6 cellular contexts compared by ENCODE assay signal in the genomic region with DNA sequence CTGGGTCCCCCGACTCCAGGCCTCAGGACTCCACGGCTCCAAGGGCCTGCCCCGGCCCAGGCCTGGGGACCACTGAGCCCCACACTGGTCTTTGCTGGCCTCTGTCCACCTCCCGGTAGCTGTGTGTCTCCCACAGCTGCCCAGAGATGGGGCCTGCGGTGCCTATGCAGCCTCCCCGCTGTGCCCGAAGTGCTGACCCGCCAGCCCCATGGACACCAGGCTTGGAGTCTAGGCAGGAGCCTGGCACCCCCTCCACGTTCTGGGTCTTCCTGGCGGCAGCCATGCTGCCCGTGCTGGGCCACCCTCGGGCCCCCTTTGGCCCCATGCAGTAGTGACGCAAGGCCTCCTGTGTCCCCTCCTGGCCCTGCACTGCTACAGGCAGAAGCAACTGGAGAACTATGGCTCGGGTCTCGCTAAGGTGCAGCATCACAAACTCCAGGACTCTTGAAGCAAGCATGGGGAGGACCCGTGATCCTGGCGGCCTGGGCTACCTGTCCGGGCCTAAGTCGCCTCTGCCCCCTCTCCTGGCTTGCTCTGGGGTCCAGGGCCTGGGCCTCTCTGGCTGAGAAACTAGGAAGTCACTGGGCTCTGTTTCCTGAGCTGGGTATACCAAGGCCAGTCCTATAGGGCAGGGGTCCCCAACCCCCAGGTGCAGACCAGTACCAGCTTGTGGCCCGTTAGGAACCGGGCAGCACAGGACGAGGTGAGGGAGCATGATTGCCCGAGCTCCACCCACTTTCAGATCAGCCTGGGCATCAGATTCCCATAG. TPM values are rescaled to one million over a fixed set of nuclear protein-coding genes. Genes with fewer than 3 reads are reported as not detected.
A peak's percentile ranks its signal among the peaks of the same experiment; 100 is the strongest.
DNase-seq lines count a peak whose midpoint lies in the region; ATAC-seq, FAIRE-seq and TF ChIP-seq lines count a peak whose summit lies in the region.

No MANE protein-coding gene starts in this region.

- peaks cover 0 to 14% (median 3%) of the 10 kb centered on the region in 5 donors for H3K36me3 Mint-ChIP-seq in naive thymus-derived CD4-positive, alpha-beta T cell

- H3K79me2 ChIP-seq in GM12878 (ENCODE audit: control insufficient read depth, insufficient read depth, low read length): peaks cover 24% of the 10 kb centered on the region

- peak overlapping the region; percentile 92 for H3K27ac ChIP-seq in GM12878 (ENCODE audit: control insufficient read depth, insufficient read depth)
- H3K27ac ChIP-seq in naive thymus-derived CD4-positive, alpha-beta T cell (ENCODE audit: low read depth, low read length): peak overlapping the region; percentile 100

- RAD21 ChIA-PET in GM12878 (lab: Charles Lee; ENCODE audit: unreplicated experiment): interaction anchor here (1.1 to 1.8 kb wide), 5 partner anchors 11 to 312 kb away, joined by 3 to 7 read pairs (median 5); partner anchors contain the start of gene IDUA

- no peak for TF ChIP-seq RAD21 in GM12878 (IDR thresholded peaks at IDR 0.05; ENCODE audit: insufficient read depth, low read depth, low read length)

- FAIRE-seq in GM12878 (lab: Jason Lieb, UNC): peak; percentile 23

- POLR2A ChIA-PET in GM12878 (lab: Charles Lee): interaction anchor here (0.9 to 2.6 kb wide), 6 partner anchors 11 to 107 kb away, joined by 3 to 14 read pairs (median 7); no protein-coding TSS in a partner anchor
- POLR2A ChIA-PET in naive thymus-derived CD4-positive, alpha-beta T cell (lab: Charles Lee): interaction anchor here (0.7 to 3.4 kb wide), 6 partner anchors 12 to 551 kb away, joined by 3 to 46 read pairs (median 3); partner anchors contain the start of gene ZNF718

- H3K4me3 Mint-ChIP-seq in naive thymus-derived CD4-positive, alpha-beta T cell: peak overlapping the region; percentile 84 to 92 (median 88)

- H3K27ac Mint-ChIP-seq in naive thymus-derived CD4-positive, alpha-beta T cell: peak overlapping the region in 8 of 9 donors; percentile 47 to 91 (median 88)

- TF ChIP-seq EP300 in GM12878 (IDR thresholded peaks at IDR 0.05; ENCODE audit: borderline replicate concordance in 1 of 2, control insufficient read depth in 1 of 2, low read depth in 2 of 2, low read length in 2 of 2): no peak

- BruUV-seq in GM12878 (replicated peaks; lab: Mats Ljungman, UMichigan): no TSS peak

- peak overlapping the region; percentile 95 for H3K9ac ChIP-seq in GM12878 (ENCODE audit: control insufficient read depth, insufficient read depth, low read length)

- CTCF ChIA-PET in GM12878 (lab: Yijun Ruan, JAX): interaction anchor here (0.6 to 2.3 kb wide), 9 partner anchors 9 to 346 kb away, joined by 3 to 8 read pairs (median 4); partner anchors contain the start of gene IDUA
- CTCF ChIA-PET in naive thymus-derived CD4-positive, alpha-beta T cell (lab: Charles Lee): interaction anchor here (0.6 to 1.2 kb wide), 2 partner anchors 15 to 170 kb away, joined by 3 read pairs; no protein-coding TSS in a partner anchor

- no peak for TF ChIP-seq CTCF in GM12878 (IDR thresholded peaks at IDR 0.05 in 2 of 3, conservative IDR thresholded peaks at IDR 0.05 in 1 of 3; ENCODE audit: control insufficient read depth in 2 of 3, extremely low read depth in 1 of 3, insufficient read depth in 1 of 3, low read depth in 3 of 3, low read length in 3 of 3)

- intact Hi-C loops in GM12878 (cut with micrococcal nuclease; ENCODE audit: unreplicated experiment): loop anchor here (2.0 to 10.0 kb wide), 4 partner anchors 24 to 430 kb away; partner anchors contain the start of genes GAK and TMEM175
- intact Hi-C loops in naive thymus-derived CD4-positive, alpha-beta T cell (cut with micrococcal nuclease): loop anchor here (2.0 to 10.0 kb wide), 6 partner anchors 176 to 672 kb away; partner anchors contain the start of genes UVSSA (in 2 of the 2), FGFRL1 (in 1 of the 2), GAK (in 1 of the 2) and PIGG (in 1 of the 2)

- peak; percentile 31 for DNase-seq in stimulated activated CD4-positive, alpha-beta T cell treated with anti-CD3 and anti-CD28 coated beads, Interleukin-15, amount 100 ng/mL, for 24 hours
- no peak for DNase-seq in stimulated activated CD4-positive, alpha-beta T cell treated with anti-CD3 and anti-CD28 coated beads, Interleukin-2, amount 100 ng/mL, for 48 hours
- DNase-seq in GM12878 (ENCODE audit: low read depth, low spot score) (no peak), NCI-H1105 (lab: John Stamatoyannopoulos, UW) (no peak), Ammon's horn (ENCODE audit: low spot score) (no peak)
- peak in 1 of 9 donors; percentile 19 for DNase-seq in naive thymus-derived CD4-positive, alpha-beta T cell

- peaks cover 30% of the 10 kb centered on the region for H3K4me1 ChIP-seq in GM12878 (ENCODE audit: control insufficient read depth, insufficient read depth, low read length)
- peaks cover 7 to 16% of the 10 kb centered on the region in 2 donors for H3K4me1 ChIP-seq in naive thymus-derived CD4-positive, alpha-beta T cell (ENCODE audit: control insufficient read depth in 2 of 2, insufficient read depth in 2 of 2, low read length in 2 of 2)

- no peaks in the 10 kb centered on the region for H3K27me3 ChIP-seq in GM12878 (replicated peaks in 1 of 2; ENCODE audit: control insufficient read depth in 2 of 2, insufficient read depth in 2 of 2, low read length in 1 of 2)
- H3K27me3 ChIP-seq in naive thymus-derived CD4-positive, alpha-beta T cell (ENCODE audit: control insufficient read depth in 2 of 2, insufficient read depth in 2 of 2, low read length in 2 of 2): peaks cover 0 to under 1% of the 10 kb centered on the region in 2 donors

- peak overlapping the region; percentile 85 for H3K4me3 ChIP-seq in GM12878
- H3K4me3 ChIP-seq in naive thymus-derived CD4-positive, alpha-beta T cell (ENCODE audit: low read length): peak overlapping the region; percentile 88

- in situ Hi-C loops in GM12878 (cut with MboI): no loop called here

- peak overlapping the region; percentile 49; the same call in 1 of the 2 replicates for H2AFZ ChIP-seq in GM12878 (ENCODE audit: control insufficient read depth, low read depth, low read length)

- H3K4me2 ChIP-seq in GM12878 (ENCODE audit: control insufficient read depth, insufficient read depth): peak overlapping the region; percentile 96

- H4K20me1 ChIP-seq in GM12878 (ENCODE audit: control insufficient read depth, insufficient read depth): no peaks in the 10 kb centered on the region

- H3K9me3 ChIP-seq in GM12878 (replicated peaks; ENCODE audit: control insufficient read depth, insufficient read depth, low read length): no peaks in the 10 kb centered on the region
- H3K9me3 ChIP-seq in naive thymus-derived CD4-positive, alpha-beta T cell (ENCODE audit: control insufficient read depth in 2 of 3, low read length in 3 of 3): no peaks in the 10 kb centered on the region

- TF ChIP-seq POLR2A in GM12878 (IDR thresholded peaks at IDR 0.05; ENCODE audit: low read depth, low read length): no peak

- peak; percentile 22 for ATAC-seq in GM12878
- no peak for ATAC-seq in naive thymus-derived CD4-positive, alpha-beta T cell

- SMC1A ChIA-PET in GM12878 (lab: Charles Lee; ENCODE audit: uncharacterized antibody, unreplicated experiment): interaction anchor here (1.3 to 1.5 kb wide), 2 partner anchors 24 to 105 kb away, joined by 3 read pairs; no protein-coding TSS in a partner anchor

- 23% methylated on average over 23 of the region's 23 CpGs for WGBS in GM12878 (ENCODE audit: insufficient coverage, insufficient replicate concordance, low lambda C conversion rate, missing lambda C conversion rate)

- no peaks in the 10 kb centered on the region for H3K27me3 Mint-ChIP-seq in naive thymus-derived CD4-positive, alpha-beta T cell

- peaks cover 7 to 15% (median 8%) of the 10 kb centered on the region in 7 donors for H3K4me1 Mint-ChIP-seq in naive thymus-derived CD4-positive, alpha-beta T cell

- H3K9me3 Mint-ChIP-seq in naive thymus-derived CD4-positive, alpha-beta T cell: no peaks in the 10 kb centered on the region

- peaks cover 6 to 7% of the 10 kb centered on the region in 2 experiments for H3K36me3 ChIP-seq in GM12878 (ENCODE audit: control insufficient read depth in 2 of 2, insufficient read depth in 2 of 2, low read length in 1 of 2)
- H3K36me3 ChIP-seq in naive thymus-derived CD4-positive, alpha-beta T cell (ENCODE audit: control insufficient read depth in 2 of 3, insufficient read depth in 3 of 3, low read length in 3 of 3): peaks cover 6 to 29% (median 7%) of the 10 kb centered on the region in 3 experiments

RNA-seq across cellular contexts. Expression of gene MYL5, which starts 0.9 kb away (rescaled TPM):
- total RNA-seq in GM12878 (2013; cell fraction: nucleolus; rRNA removed): 31.7 and 32.8 TPM in 2 replicates
- total RNA-seq in GM12878 (2014; rRNA removed): 7.5 and 10.8 TPM in 2 replicates
- total RNA-seq in GM12878 (2014; rRNA removed; fragmentation: Illumina TruSeq; extraction: Trizol): 5.9 and 7.0 TPM in 2 replicates
- total RNA-seq in GM12878 (2021): 12.0 and 13.8 TPM in 2 replicates
- polyA plus RNA-seq in GM12878 (2011; ENCODE audit: low read depth): 15.5 TPM
- polyA plus RNA-seq in GM12878 (2011; rRNA removed): 8.2 and 13.6 TPM in 2 replicates
- polyA plus RNA-seq in GM12878 (2011; cell fraction: cytosol; rRNA removed): 11.3 and 13.3 TPM in 2 replicates
- polyA plus RNA-seq in GM12878 (2011; cell fraction: nucleus; rRNA removed): 42.0 and 46.7 TPM in 2 replicates
- 22.6 and 23.9 TPM in 2 replicates for polyA plus RNA-seq in GM12878 (2012)
- polyA plus RNA-seq in GM12878 (2014; fragmentation: Illumina TruSeq; extraction: Trizol): 3.3 and 6.1 TPM in 2 replicates
- polyA plus RNA-seq in GM12878 (2014; fragmentation: Nextera tagmentation; extraction: Ambion mirVana): 1 to 10 TPM; 1.2 to 3.9 TPM
- 8.7 and 11.9 TPM in 2 replicates for polyA plus RNA-seq in GM12878 (2014; rRNA removed)
- 1 to 10 TPM; 6.6 to 7.8 TPM for polyA plus RNA-seq in GM12878 (2016; fragmentation: Nextera tagmentation; extraction: Ambion mirVana)
- 5.0 and 11.4 TPM in 2 replicates for polyA minus RNA-seq in GM12878 (2011; rRNA and poly(A)+ RNA removed)
- polyA minus RNA-seq in GM12878 (2011; cell fraction: cytosol; rRNA and poly(A)+ RNA removed): 3.4 and 5.7 TPM in 2 replicates
- polyA minus RNA-seq in GM12878 (2011; cell fraction: nucleus; rRNA and poly(A)+ RNA removed): 16.8 and 27.2 TPM in 2 replicates
- total RNA-seq in naive thymus-derived CD4-positive, alpha-beta T cell: 10 to 100 TPM; 19.9 to 32.7 (median 23.8) TPM
- 1 to 10 TPM; 5.8 to 7.1 TPM for polyA plus RNA-seq in naive thymus-derived CD4-positive, alpha-beta T cell

RNA-seq across cellular contexts. Expression of gene ATP5ME, which starts 1.1 kb away (rescaled TPM):
- total RNA-seq in GM12878 (2013; cell fraction: nucleolus; rRNA removed): 11.1 and 11.3 TPM in 2 replicates
- 406 and 453 TPM in 2 replicates for total RNA-seq in GM12878 (2014; rRNA removed)
- 565 and 627 TPM in 2 replicates for total RNA-seq in GM12878 (2014; rRNA removed; fragmentation: Illumina TruSeq; extraction: Trizol)
- 279 and 323 TPM in 2 replicates for total RNA-seq in GM12878 (2021)
- polyA plus RNA-seq in GM12878 (2011; ENCODE audit: low read depth): 98.1 TPM
- 350 and 373 TPM in 2 replicates for polyA plus RNA-seq in GM12878 (2011; rRNA removed)
- polyA plus RNA-seq in GM12878 (2011; cell fraction: cytosol; rRNA removed): 609 and 754 TPM in 2 replicates
- polyA plus RNA-seq in GM12878 (2011; cell fraction: nucleus; rRNA removed): 195 and 199 TPM in 2 replicates
- 765 and 1,112 TPM in 2 replicates for polyA plus RNA-seq in GM12878 (2012)
- 77.3 and 359 TPM in 2 replicates for polyA plus RNA-seq in GM12878 (2014; fragmentation: Illumina TruSeq; extraction: Trizol)
- polyA plus RNA-seq in GM12878 (2014; fragmentation: Nextera tagmentation; extraction: Ambion mirVana): 1,000 to 10,000 TPM; 1,956 to 2,374 TPM
- 388 and 500 TPM in 2 replicates for polyA plus RNA-seq in GM12878 (2014; rRNA removed)
- 1,000 to 10,000 TPM in 1 of 2 experiments, 100 to 1,000 TPM in 1; 997 to 1,034 TPM for polyA plus RNA-seq in GM12878 (2016; fragmentation: Nextera tagmentation; extraction: Ambion mirVana)
- polyA minus RNA-seq in GM12878 (2011; rRNA and poly(A)+ RNA removed): 105 and 133 TPM in 2 replicates
- polyA minus RNA-seq in GM12878 (2011; cell fraction: cytosol; rRNA and poly(A)+ RNA removed): 46.8 and 58.4 TPM in 2 replicates
- 24.5 and 32.9 TPM in 2 replicates for polyA minus RNA-seq in GM12878 (2011; cell fraction: nucleus; rRNA and poly(A)+ RNA removed)
- total RNA-seq in naive thymus-derived CD4-positive, alpha-beta T cell: 100 to 1,000 TPM; 115 to 183 (median 123) TPM
- polyA plus RNA-seq in naive thymus-derived CD4-positive, alpha-beta T cell: 100 to 1,000 TPM; 306 to 404 TPM

RNA-seq across cellular contexts. Expression of gene SLC49A3, which starts 13.7 kb away (rescaled TPM):
- total RNA-seq in GM12878 (2013; cell fraction: nucleolus; rRNA removed): not detected in 2 replicates
- total RNA-seq in GM12878 (2014; rRNA removed) (0.17 and 0.22 TPM in 2 replicates), GM12878 (2014; rRNA removed; fragmentation: Illumina TruSeq; extraction: Trizol) (not detected in 2 replicates), GM12878 (2021) (0.74 and 0.85 TPM in 2 replicates)
- not detected for polyA plus RNA-seq in GM12878 (2011; ENCODE audit: low read depth)
- polyA plus RNA-seq in GM12878 (2011; rRNA removed) (not detected in 2 replicates), GM12878 (2014; fragmentation: Illumina TruSeq; extraction: Trizol) (0.09 TPM in 1 of 2 replicates, not detected in the other), GM12878 (2014; fragmentation: Nextera tagmentation; extraction: Ambion mirVana) (not detected), GM12878 (2014; rRNA removed) (0.09 and 0.24 TPM in 2 replicates), GM12878 (2016; fragmentation: Nextera tagmentation; extraction: Ambion mirVana) (under 1 TPM; 0.14 to 0.19 TPM)
- polyA plus RNA-seq in GM12878 (2011; cell fraction: cytosol; rRNA removed): not detected in 2 replicates
- not detected in 2 replicates for polyA plus RNA-seq in GM12878 (2011; cell fraction: nucleus; rRNA removed)
- polyA plus RNA-seq in GM12878 (2012): 0.60 and 0.62 TPM in 2 replicates
- not detected in 2 replicates for polyA minus RNA-seq in GM12878 (2011; rRNA and poly(A)+ RNA removed)
- polyA minus RNA-seq in GM12878 (2011; cell fraction: cytosol; rRNA and poly(A)+ RNA removed): not detected in 2 replicates
- polyA minus RNA-seq in GM12878 (2011; cell fraction: nucleus; rRNA and poly(A)+ RNA removed): not detected in 2 replicates
- 1 to 10 TPM in 2 of 5 experiments, under 1 TPM in 3; 0.80 to 9.4 (median 0.92) TPM for total RNA-seq in naive thymus-derived CD4-positive, alpha-beta T cell
- polyA plus RNA-seq in naive thymus-derived CD4-positive, alpha-beta T cell: not detected

RNA-seq across cellular contexts. Expression of gene PCGF3, which starts 30.4 kb away (rescaled TPM):
- total RNA-seq in GM12878 (2013; cell fraction: nucleolus; rRNA removed): 137 and 138 TPM in 2 replicates
- 21.1 and 21.7 TPM in 2 replicates for total RNA-seq in GM12878 (2014; rRNA removed)
- 15.0 and 15.4 TPM in 2 replicates for total RNA-seq in GM12878 (2014; rRNA removed; fragmentation: Illumina TruSeq; extraction: Trizol)
- 35.4 and 35.8 TPM in 2 replicates for total RNA-seq in GM12878 (2021)
- 19.4 TPM for polyA plus RNA-seq in GM12878 (2011; ENCODE audit: low read depth)
- polyA plus RNA-seq in GM12878 (2011; rRNA removed): 43.8 and 45.9 TPM in 2 replicates
- polyA plus RNA-seq in GM12878 (2011; cell fraction: cytosol; rRNA removed): 43.1 and 49.1 TPM in 2 replicates
- 236 and 252 TPM in 2 replicates for polyA plus RNA-seq in GM12878 (2011; cell fraction: nucleus; rRNA removed)
- 22.8 and 29.1 TPM in 2 replicates for polyA plus RNA-seq in GM12878 (2012)
- polyA plus RNA-seq in GM12878 (2014; fragmentation: Illumina TruSeq; extraction: Trizol): 11.9 and 15.6 TPM in 2 replicates
- 1 to 10 TPM; 2.2 to 4.5 TPM for polyA plus RNA-seq in GM12878 (2014; fragmentation: Nextera tagmentation; extraction: Ambion mirVana)
- 33.2 and 40.5 TPM in 2 replicates for polyA plus RNA-seq in GM12878 (2014; rRNA removed)
- 10 to 100 TPM; 14.3 to 16.2 TPM for polyA plus RNA-seq in GM12878 (2016; fragmentation: Nextera tagmentation; extraction: Ambion mirVana)
- polyA minus RNA-seq in GM12878 (2011; rRNA and poly(A)+ RNA removed): 54.2 and 58.7 TPM in 2 replicates
- polyA minus RNA-seq in GM12878 (2011; cell fraction: cytosol; rRNA and poly(A)+ RNA removed): 22.6 and 24.6 TPM in 2 replicates
- 60.6 and 74.2 TPM in 2 replicates for polyA minus RNA-seq in GM12878 (2011; cell fraction: nucleus; rRNA and poly(A)+ RNA removed)
- 10 to 100 TPM; 32.7 to 66.8 (median 42.3) TPM for total RNA-seq in naive thymus-derived CD4-positive, alpha-beta T cell
- polyA plus RNA-seq in naive thymus-derived CD4-positive, alpha-beta T cell: 1 to 10 TPM; 3.8 to 5.7 TPM

RNA-seq across cellular contexts. Expression of gene PDE6B, which starts 49.8 kb away (rescaled TPM):
- total RNA-seq in GM12878 (2013; cell fraction: nucleolus; rRNA removed): not detected in 2 replicates
- 4.5 and 6.4 TPM in 2 replicates for total RNA-seq in GM12878 (2014; rRNA removed)
- 4.8 and 6.1 TPM in 2 replicates for total RNA-seq in GM12878 (2014; rRNA removed; fragmentation: Illumina TruSeq; extraction: Trizol)
- total RNA-seq in GM12878 (2021): 3.5 and 5.6 TPM in 2 replicates
- 3.9 TPM for polyA plus RNA-seq in GM12878 (2011; ENCODE audit: low read depth)
- 1.8 and 3.6 TPM in 2 replicates for polyA plus RNA-seq in GM12878 (2011; rRNA removed)
- 3.9 TPM in 2 replicates for polyA plus RNA-seq in GM12878 (2011; cell fraction: cytosol; rRNA removed)
- 1.6 and 2.3 TPM in 2 replicates for polyA plus RNA-seq in GM12878 (2011; cell fraction: nucleus; rRNA removed)
- polyA plus RNA-seq in GM12878 (2012): 9.1 and 13.2 TPM in 2 replicates
- polyA plus RNA-seq in GM12878 (2014; fragmentation: Illumina TruSeq; extraction: Trizol): 1.9 and 4.3 TPM in 2 replicates
- 1 to 10 TPM; 2.6 to 4.1 TPM for polyA plus RNA-seq in GM12878 (2014; fragmentation: Nextera tagmentation; extraction: Ambion mirVana)
- 3.5 and 4.5 TPM in 2 replicates for polyA plus RNA-seq in GM12878 (2014; rRNA removed)
- 1 to 10 TPM; 3.1 to 6.4 TPM for polyA plus RNA-seq in GM12878 (2016; fragmentation: Nextera tagmentation; extraction: Ambion mirVana)
- 4.1 and 4.5 TPM in 2 replicates for polyA minus RNA-seq in GM12878 (2011; rRNA and poly(A)+ RNA removed)
- 3.5 and 4.1 TPM in 2 replicates for polyA minus RNA-seq in GM12878 (2011; cell fraction: cytosol; rRNA and poly(A)+ RNA removed)
- polyA minus RNA-seq in GM12878 (2011; cell fraction: nucleus; rRNA and poly(A)+ RNA removed): 0.24 and 2.0 TPM in 2 replicates
- 10 to 100 TPM; 13.7 to 20.1 (median 18.3) TPM for total RNA-seq in naive thymus-derived CD4-positive, alpha-beta T cell
- polyA plus RNA-seq in naive thymus-derived CD4-positive, alpha-beta T cell: 10 to 100 TPM; 21.9 to 28.3 TPM
